Comparison of ENCODE assay signal across 8 cellular contexts in genomic region chr19:48169974-48170803, GRCh38. TPM values are rescaled to one million over a fixed set of nuclear protein-coding genes. Genes with fewer than 3 reads are reported as not detected.
DNase-seq lines count a peak whose midpoint lies in the region; ATAC-seq and TF ChIP-seq lines count a peak whose summit lies in the region.

Gene LIG1 (minus strand): TSS chr19:48170344. CDS start chr19:48165566, 4,778 bp downstream.
Gene ZSWIM9 (plus strand): TSS chr19:48170680. CDS start chr19:48171803, 1,123 bp downstream.

- no peaks in the 10 kb centered on the region for H3K9me3 Mint-ChIP-seq in type B pancreatic cell

- peak within 1 kb of the TSS; percentile 99 for H3K4me3 Mint-ChIP-seq in type B pancreatic cell

- H3K4me3 ChIP-seq in adipocyte (ENCODE audit: low read length) = peak within 1 kb of the TSS; percentile 86

- peak; percentile 80 for ATAC-seq in HG02763 (IDR thresholded peaks at IDR 0.05; ENCODE audit: unreplicated experiment)

- H3K4me1 ChIP-seq in adipocyte (ENCODE audit: control insufficient read depth, insufficient read depth, low read length) = peaks cover 13% of the 10 kb centered on the region

- peaks cover 15% of the 10 kb centered on the region for H3K4me1 Mint-ChIP-seq in type B pancreatic cell (ENCODE audit: unreplicated experiment)

- DNase-seq in NCI-H1436 (lab: John Stamatoyannopoulos, UW) (peak; percentile 97), SW480 (ENCODE audit: low spot score) (peak; percentile 98), adipocyte (ENCODE audit: low read depth) (peak; percentile 97), cardiac septum (ENCODE audit: low spot score) (peak; percentile 96), pons (ENCODE audit: low spot score) (peak; percentile 92), type B pancreatic cell (ENCODE audit: extremely low spot score, unreplicated experiment) (peak; percentile 95)

- peak within 1 kb of the TSS; percentile 96 for H3K27ac Mint-ChIP-seq in type B pancreatic cell

- H3K36me3 ChIP-seq in adipocyte (ENCODE audit: control insufficient read depth, insufficient read depth, low read length, severe bottlenecking) = peaks cover 7% of the 10 kb centered on the region

- peaks cover 12% of the 10 kb centered on the region for H3K36me3 Mint-ChIP-seq in type B pancreatic cell

- H3K27me3 ChIP-seq in adipocyte (replicated peaks; ENCODE audit: control insufficient read depth, insufficient read depth, low read length) = no peaks in the 10 kb centered on the region

- TF ChIP-seq CTCF in GM12874 (IDR thresholded peaks at IDR 0.05; ENCODE audit: insufficient read depth, low read depth, low read length) (0 out of 2 replicates have a peak, but pooled peaks have one; percentile 6), type B pancreatic cell (conservative IDR thresholded peaks at IDR 0.05) (no peak)

- H3K27me3 Mint-ChIP-seq in type B pancreatic cell = no peaks in the 10 kb centered on the region

- no peaks in the 10 kb centered on the region for H3K9me3 ChIP-seq in adipocyte (ENCODE audit: control insufficient read depth, low read length)

- intact Hi-C loops in cardiac septum (cut with DNase I) = loop anchor here (1.0 kb wide), 1 partner anchor 34 kb away; no protein-coding TSS in a partner anchor

- peak within 1 kb of the TSS; percentile 95 for H3K9ac ChIP-seq in adipocyte (ENCODE audit: low read length)

RNA-seq across cellular contexts. Expression of gene LIG1, which starts in this region (rescaled TPM):
- total RNA-seq in cardiac septum = 5.2 TPM
- total RNA-seq in type B pancreatic cell (ENCODE audit: low replicate concordance) = 48.4 and 84.9 TPM in 2 replicates

RNA-seq across cellular contexts. Expression of gene ZSWIM9, which starts in this region (rescaled TPM):
- total RNA-seq in cardiac septum (6.9 TPM), type B pancreatic cell (ENCODE audit: low replicate concordance) (6.7 and 10.7 TPM in 2 replicates)

Comparison
In these comparisons a context has a peak if more than half of its experiments do, and no peak if none do; other contexts are left out.
1. Peak in every context shown above with its lines: DNase-seq, ATAC-seq and H3K4me3 ChIP-seq.